1 cellular context compared by ENCODE assay signal in genomic region chr4:155757745-155758265, GRCh38.
TF ChIP-seq lines count a peak whose summit lies in the region.

No MANE protein-coding gene starts in this region.

TF ChIP-seq in GM12878, 131 proteins besides CTCF, POLR2A, EP300 and RAD21:
- TF ChIP-seq BRCA1 (IDR thresholded peaks at IDR 0.05; ENCODE audit: low read depth, low read length) (no peak), NR2F1 (conservative IDR thresholded peaks at IDR 0.05) (peak; percentile 60), CHD4 (IDR thresholded peaks at IDR 0.05) (no peak), LARP7 (IDR thresholded peaks at IDR 0.05) (no peak), NR2C1 (IDR thresholded peaks at IDR 0.05) (0 out of 2 replicates have a peak, but pooled peaks have one; percentile 29), EGR1 (IDR thresholded peaks at IDR 0.05; ENCODE audit: borderline replicate concordance in 1 of 2, low read depth in 2 of 2, low read length in 2 of 2) (no peak), DPF2 (IDR thresholded peaks at IDR 0.05) (no peak)
